26 cellular contexts compared by ENCODE assay signal in the genomic region with DNA sequence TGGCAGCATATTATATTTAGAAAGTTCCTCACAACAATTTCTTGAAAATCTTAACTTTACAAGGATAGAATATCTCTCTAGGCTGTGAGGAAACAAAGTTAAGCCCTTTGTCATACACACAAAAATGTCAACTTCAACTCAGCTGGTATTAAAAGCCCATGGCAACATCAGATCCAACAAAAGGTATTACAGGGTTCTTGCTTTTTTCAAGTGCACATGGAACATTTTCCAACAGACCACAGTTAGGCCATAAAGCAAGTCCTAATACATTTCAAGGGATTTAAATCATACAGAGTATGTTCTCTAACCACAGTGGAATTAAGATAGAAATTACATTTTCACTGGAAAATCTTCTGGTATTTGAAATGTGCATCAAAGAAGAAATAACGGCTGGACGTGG.
DNase-seq lines count a peak whose midpoint lies in the region; FAIRE-seq and TF ChIP-seq lines count a peak whose summit lies in the region.
"Had no signal": no experiment of that assay in that cellular context is flagged by ENCODE, and none has a peak within 500 bp of the region (broad histone marks: within the 10 kb centered on the region; RNA-seq: fewer than 3 reads in every experiment).

No MANE protein-coding gene starts in this region.

- intact Hi-C loops in posterior vena cava (cut with DNase I), result no loop called here

- DNase-seq in GM12891 (ENCODE audit: insufficient read length, low spot score) (no peak), amniotic epithelial cell (ENCODE audit: low read depth) (peak; percentile 85), fibroblast of villous mesenchyme (ENCODE audit: low read depth) (peak; percentile 49), smooth muscle cell (lab: John Stamatoyannopoulos, UW; ENCODE audit: unreplicated experiment) (no peak), NCI-H2107 (lab: John Stamatoyannopoulos, UW) (no peak), posterior vena cava (ENCODE audit: low spot score) (no peak)
- DNase-seq in activated CD4-positive, CD25-positive, alpha-beta regulatory T cell (lab: John Stamatoyannopoulos, UW), result no peak
- DNase-seq: CD8-positive, alpha-beta T cell; DND-41; H7; Kasumi-1; MV-4-11; NCI-H1105; NCI-H1436 treated with DMSO at 0.1 percent for 48 hours; NCI-H187 treated with DMSO at 0.1 percent for 48 hours; NCI-H446 treated with DMSO at 0.1 percent for 48 hours; NCI-H526; NCI-H82; NK-92 treated with Interleukin-12 subunit alpha and Interleukin-12 subunit beta, amount 100 ng/mL, for 24 hours; PC-3; SJCRH30 had no signal

- H3F3A ChIP-seq in smooth muscle cell (ENCODE audit: low read depth), result no peaks in the 10 kb centered on the region

- peaks cover 2% of the 10 kb centered on the region for H3K4me1 ChIP-seq in smooth muscle cell (ENCODE audit: low read depth)

- no peaks in the 10 kb centered on the region for H3K36me3 ChIP-seq in smooth muscle cell (ENCODE audit: low read depth)
- H3K36me3 ChIP-seq: SJCRH30 had no signal

- H3K27ac ChIP-seq in smooth muscle cell (ENCODE audit: low read depth), result peak overlapping the region; percentile 3
- H3K27ac ChIP-seq: C4-2B, SJCRH30 had no signal

- no peaks in the 10 kb centered on the region for H3K27me3 ChIP-seq in smooth muscle cell (ENCODE audit: low read depth)
- H3K27me3 ChIP-seq: SJCRH30 had no signal

- peak; percentile 13 for FAIRE-seq in GM12891 (lab: Jason Lieb, UNC)
- FAIRE-seq: A204.1, GM18507, HepG2, K562 had no signal

- no peak overlapping the region for H2AFZ ChIP-seq in smooth muscle cell (ENCODE audit: low read depth)

- TF ChIP-seq POLR2A in GM12891 (IDR thresholded peaks at IDR 0.05; ENCODE audit: low read depth, low read length), result no peak

- no peaks in the 10 kb centered on the region for H4K20me1 ChIP-seq in smooth muscle cell (ENCODE audit: low read depth)

- no peaks in the 10 kb centered on the region for H3K9me3 ChIP-seq in smooth muscle cell (replicated peaks; ENCODE audit: low read depth)

- H3K4me2 ChIP-seq in smooth muscle cell, result peak overlapping the region; percentile 51

- TF ChIP-seq CTCF in fibroblast of villous mesenchyme (IDR thresholded peaks at IDR 0.05; ENCODE audit: insufficient read depth, low read depth, low read length), result no peak
- TF ChIP-seq CTCF in smooth muscle cell (IDR thresholded peaks at IDR 0.05; ENCODE audit: borderline replicate concordance, insufficient read depth, poor library complexity, severe bottlenecking), result no peak

- no peak overlapping the region for H3K4me3 ChIP-seq in fibroblast of villous mesenchyme (ENCODE audit: low read depth, low read length)
- H3K4me3 ChIP-seq in smooth muscle cell, result no peak overlapping the region
- H3K4me3 ChIP-seq: K562, SJCRH30 had no signal

- no peak overlapping the region for H3K9ac ChIP-seq in smooth muscle cell (ENCODE audit: low read depth)

- no peaks in the 10 kb centered on the region for H3K79me2 ChIP-seq in smooth muscle cell (ENCODE audit: low read depth)

- WGBS in smooth muscle cell (ENCODE audit: low lambda C conversion rate), result 30% methylated on average over 2 of the region's 2 CpGs

TF ChIP-seq in GM12891, 5 proteins besides CTCF, POLR2A, EP300 and RAD21:
- TF ChIP-seq SPI1 (IDR thresholded peaks at IDR 0.05; ENCODE audit: low read depth, low read length) (no peak), POU2F2 (IDR thresholded peaks at IDR 0.05; ENCODE audit: low read depth, low read length) (no peak), POLR2AphosphoS5 (IDR thresholded peaks at IDR 0.05; ENCODE audit: low read depth, low read length) (no peak), TAF1 (IDR thresholded peaks at IDR 0.05; ENCODE audit: low read depth, low read length) (no peak), PAX5 (IDR thresholded peaks at IDR 0.05; ENCODE audit: insufficient read depth, low read length, severe bottlenecking) (no peak)

Comparison
In these comparisons a context has a peak if more than half of its experiments do, and no peak if none do; other contexts are left out.
1. DNase-seq: peak in amniotic epithelial cell (single experiment) and fibroblast of villous mesenchyme (single experiment); none in GM12891 (single experiment), smooth muscle cell (single experiment), NCI-H2107 (single experiment), activated CD4-positive, CD25-positive, alpha-beta regulatory T cell (0 of 4) and posterior vena cava (single experiment).